ENCODE assay signal across 8 cellular contexts in genomic region chr6:36596359-36596758, GRCh38. TPM values are rescaled to one million over a fixed set of nuclear protein-coding genes. Genes with fewer than 3 reads are reported as not detected.
A peak's percentile ranks its signal among the peaks of the same experiment; 100 is the strongest.
DNase-seq lines count a peak whose midpoint lies in the region; ATAC-seq and TF ChIP-seq lines count a peak whose summit lies in the region.

No MANE protein-coding gene starts in this region.

- H3K4me1 ChIP-seq in trophoblast cell (ENCODE audit: control insufficient read depth in 1 of 2, insufficient read depth in 2 of 2, low read length in 2 of 2) = peaks cover 5 to 9% of the 10 kb centered on the region in 2 experiments

- no peaks in the 10 kb centered on the region for H3K27me3 ChIP-seq in trophoblast cell (ENCODE audit: insufficient read depth, low read length)

- peaks cover 26 to 41% of the 10 kb centered on the region in 2 experiments for H3K36me3 ChIP-seq in trophoblast cell (ENCODE audit: control insufficient read depth in 1 of 2, insufficient read depth in 2 of 2, low read length in 2 of 2)

- no peak overlapping the region for H3K9ac ChIP-seq in trophoblast cell (ENCODE audit: low read length)

- peaks cover 1% of the 10 kb centered on the region for H3K9me3 ChIP-seq in trophoblast cell (ENCODE audit: insufficient read depth, low read depth, low read length)

- no CpG with 5 or more reads among the region's 5 CpGs for WGBS in trophoblast cell (ENCODE audit: extremely low coverage, insufficient coverage, insufficient read length)

- H2AFZ ChIP-seq in trophoblast cell (ENCODE audit: insufficient read depth, low read length, poor library complexity) = no peak overlapping the region

- H3K18ac ChIP-seq in trophoblast cell (ENCODE audit: low read length) = no peak overlapping the region

- DNase-seq in erythroblast (lab: John Stamatoyannopoulos, UW) = peak; percentile 38 to 62
- peak in 1 of 2 donors; percentile 62 for DNase-seq in trophoblast cell
- DNase-seq in NCI-H774 (lab: John Stamatoyannopoulos, UW) = no peak
- no peak for DNase-seq in midbrain (lab: John Stamatoyannopoulos, UW)
- DNase-seq in stimulated activated CD4-positive, alpha-beta T cell treated with anti-CD3 and anti-CD28 coated beads, Interleukin-2, amount 100 ng/mL, for 24 hours = no peak

- no peak overlapping the region for H4K12ac ChIP-seq in trophoblast cell (ENCODE audit: low read depth, low read length)

- no peak overlapping the region for H2BK120ac ChIP-seq in trophoblast cell (ENCODE audit: insufficient read depth, low read length, poor library complexity)

- H3K4me2 ChIP-seq in trophoblast cell (ENCODE audit: low read length) = peak overlapping the region; percentile 87

- H4K91ac ChIP-seq in trophoblast cell (ENCODE audit: low read depth, low read length) = no peak overlapping the region

- no peak overlapping the region for H4K8ac ChIP-seq in trophoblast cell (ENCODE audit: low read depth, low read length)

- no peak overlapping the region for H3K23ac ChIP-seq in trophoblast cell (ENCODE audit: low read length)

- TF ChIP-seq POLR2A in erythroblast (IDR thresholded peaks at IDR 0.05; ENCODE audit: low read length) = no peak

- H3K4me3 ChIP-seq in GM08714 (ENCODE audit: low read length) = peak overlapping the region; percentile 96
- no peak overlapping the region for H3K4me3 ChIP-seq in trophoblast cell (ENCODE audit: low read depth, low read length)

- H3K79me1 ChIP-seq in trophoblast cell (ENCODE audit: low read length) = peaks cover 14% of the 10 kb centered on the region

- H2AK5ac ChIP-seq in trophoblast cell (ENCODE audit: low read length) = no peak overlapping the region

- no peak overlapping the region for H2BK5ac ChIP-seq in trophoblast cell (ENCODE audit: low read depth, low read length, poor library complexity)

- H3K4ac ChIP-seq in trophoblast cell (ENCODE audit: low read depth, low read length) = peak overlapping the region; percentile 95

- H3K14ac ChIP-seq in trophoblast cell (ENCODE audit: low read length) = no peak overlapping the region

- ATAC-seq in GM18511 (IDR thresholded peaks at IDR 0.05; ENCODE audit: unreplicated experiment) = no peak

- no peak overlapping the region for H2BK12ac ChIP-seq in trophoblast cell (ENCODE audit: low read length)

- H3K79me2 ChIP-seq in trophoblast cell (ENCODE audit: control insufficient read depth, insufficient read depth, low read length, poor library complexity) = peaks cover 37% of the 10 kb centered on the region

- H3K27ac ChIP-seq in trophoblast cell (ENCODE audit: low read depth, low read length) = no peak overlapping the region

TF ChIP-seq in PFSK-1, 5 proteins besides CTCF, POLR2A, EP300 and RAD21:
- TF ChIP-seq TAF1 (IDR thresholded peaks at IDR 0.05; ENCODE audit: borderline replicate concordance, insufficient read depth, low read length) = 0 out of 2 replicates have a peak, but pooled peaks have one; percentile 25
- TF ChIP-seq, protein P1, sequence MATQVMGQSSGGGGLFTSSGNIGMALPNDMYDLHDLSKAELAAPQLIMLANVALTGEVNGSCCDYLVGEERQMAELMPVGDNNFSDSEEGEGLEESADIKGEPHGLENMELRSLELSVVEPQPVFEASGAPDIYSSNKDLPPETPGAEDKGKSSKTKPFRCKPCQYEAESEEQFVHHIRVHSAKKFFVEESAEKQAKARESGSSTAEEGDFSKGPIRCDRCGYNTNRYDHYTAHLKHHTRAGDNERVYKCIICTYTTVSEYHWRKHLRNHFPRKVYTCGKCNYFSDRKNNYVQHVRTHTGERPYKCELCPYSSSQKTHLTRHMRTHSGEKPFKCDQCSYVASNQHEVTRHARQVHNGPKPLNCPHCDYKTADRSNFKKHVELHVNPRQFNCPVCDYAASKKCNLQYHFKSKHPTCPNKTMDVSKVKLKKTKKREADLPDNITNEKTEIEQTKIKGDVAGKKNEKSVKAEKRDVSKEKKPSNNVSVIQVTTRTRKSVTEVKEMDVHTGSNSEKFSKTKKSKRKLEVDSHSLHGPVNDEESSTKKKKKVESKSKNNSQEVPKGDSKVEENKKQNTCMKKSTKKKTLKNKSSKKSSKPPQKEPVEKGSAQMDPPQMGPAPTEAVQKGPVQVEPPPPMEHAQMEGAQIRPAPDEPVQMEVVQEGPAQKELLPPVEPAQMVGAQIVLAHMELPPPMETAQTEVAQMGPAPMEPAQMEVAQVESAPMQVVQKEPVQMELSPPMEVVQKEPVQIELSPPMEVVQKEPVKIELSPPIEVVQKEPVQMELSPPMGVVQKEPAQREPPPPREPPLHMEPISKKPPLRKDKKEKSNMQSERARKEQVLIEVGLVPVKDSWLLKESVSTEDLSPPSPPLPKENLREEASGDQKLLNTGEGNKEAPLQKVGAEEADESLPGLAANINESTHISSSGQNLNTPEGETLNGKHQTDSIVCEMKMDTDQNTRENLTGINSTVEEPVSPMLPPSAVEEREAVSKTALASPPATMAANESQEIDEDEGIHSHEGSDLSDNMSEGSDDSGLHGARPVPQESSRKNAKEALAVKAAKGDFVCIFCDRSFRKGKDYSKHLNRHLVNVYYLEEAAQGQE (IDR thresholded peaks at IDR 0.05; ENCODE audit: insufficient read depth in 1 of 2, low read depth in 2 of 2, low read length in 2 of 2) = no peak
- peak; percentile 94 for TF ChIP-seq SIN3A (IDR thresholded peaks at IDR 0.05; ENCODE audit: borderline replicate concordance, insufficient read depth, low read length)

RNA-seq across cellular contexts. Expression of gene SRSF3, which starts 2.2 kb away (rescaled TPM):
- 235 TPM for polyA plus RNA-seq in PFSK-1 (2012; ENCODE audit: insufficient read length, low read depth)
- polyA plus RNA-seq in trophoblast cell (2013) = 254 and 259 TPM in 2 replicates

RNA-seq across cellular contexts. Expression of gene STK38, which starts 49.1 kb away (rescaled TPM):
- 15.7 TPM for polyA plus RNA-seq in PFSK-1 (2012; ENCODE audit: insufficient read length, low read depth)
- 18.7 and 19.4 TPM in 2 replicates for polyA plus RNA-seq in trophoblast cell (2013)

Comparison
In these comparisons a context has a peak if more than half of its experiments do, and no peak if none do; other contexts are left out.
1. DNase-seq: peak in erythroblast (2 of 2); none in NCI-H774 (single experiment), midbrain (single experiment) and stimulated activated CD4-positive, alpha-beta T cell treated with anti-CD3 and anti-CD28 coated beads, Interleukin-2, amount 100 ng/mL, for 24 hours (0 of 2).